Comparison of ENCODE assay signal across 17 cellular contexts in the genomic region with DNA sequence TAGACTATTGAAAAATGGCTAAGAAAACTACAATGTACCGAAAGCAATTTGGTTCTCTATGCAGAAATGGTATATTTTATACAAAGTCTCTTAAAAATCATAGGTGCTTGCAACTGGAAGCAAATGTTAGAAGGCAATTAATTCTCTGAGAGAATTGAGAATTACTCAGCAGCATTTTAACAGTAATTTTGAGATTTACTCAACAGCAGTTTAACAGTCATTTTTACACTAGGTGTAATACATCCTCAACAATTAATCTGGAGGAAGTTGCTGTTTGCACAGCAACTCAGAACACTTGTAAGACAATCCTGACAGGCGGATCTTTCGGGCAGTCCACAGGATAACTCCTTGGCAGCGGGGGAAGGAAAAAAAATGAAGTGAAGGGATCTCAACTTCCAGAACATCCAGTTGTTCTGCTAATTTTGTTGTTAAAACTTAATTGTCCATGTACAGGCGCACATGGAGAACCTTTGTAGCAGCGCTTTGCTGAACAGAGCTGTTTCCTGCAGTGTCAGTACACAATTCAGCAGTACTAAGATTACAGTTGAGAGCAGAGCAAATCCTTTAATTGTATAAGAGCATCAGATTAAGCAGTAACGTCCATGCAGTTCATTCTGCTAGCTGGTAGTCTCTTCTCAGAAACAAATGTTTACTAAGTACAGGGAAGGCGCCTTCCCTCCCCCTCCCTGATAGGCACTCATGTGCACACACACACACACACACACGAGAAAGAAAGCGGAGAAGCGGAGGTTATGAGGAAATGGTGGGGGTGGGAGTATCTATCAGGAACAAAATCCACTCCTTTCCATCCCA. TPM values are rescaled to one million over a fixed set of nuclear protein-coding genes. Genes with fewer than 3 reads are reported as not detected.
DNase-seq lines count a peak whose midpoint lies in the region; TF ChIP-seq lines count a peak whose summit lies in the region.
"Had no signal": no experiment of that assay in that cellular context is flagged by ENCODE, and none has a peak within 500 bp of the region (broad histone marks: within the 10 kb centered on the region; RNA-seq: fewer than 3 reads in every experiment).

No MANE protein-coding gene starts in this region.

- no peak overlapping the region for H3K18ac ChIP-seq in neuronal stem cell (ENCODE audit: low read length)

- H2BK5ac ChIP-seq in neuronal stem cell (ENCODE audit: low read length), result no peak overlapping the region

- no CpG with 5 or more reads among the region's 11 CpGs for WGBS in neuronal stem cell (ENCODE audit: extremely low coverage in 2 of 2, insufficient read length in 2 of 2, insufficient replicate concordance in 1 of 2), 2 donors

- H3K27ac Mint-ChIP-seq in dendritic cell treated with granulocyte-macrophage colony-stimulating factor and Interleukin-4, amounts not matched to agents 40 ng/mL and 50 ng/mL, for 4 days, result peak overlapping the region; percentile 39
- H3K27ac Mint-ChIP-seq: activated T-helper 17 cell treated with anti-CD3 and anti-CD28 coated beads, Interleukin-2, amount 50 U/mL, for 72 hours; CD4-positive, alpha-beta T cell; T-helper 1 cell treated with Interleukin-12 subunit alpha and Interleukin-12 subunit beta and Interleukin-4 antibody, amounts not matched to agents 30 μg/mL and 1 μg/mL, for 36 hours had no signal

- no peaks in the 10 kb centered on the region for H3K9me3 Mint-ChIP-seq in dendritic cell treated with granulocyte-macrophage colony-stimulating factor and Interleukin-4, amounts not matched to agents 40 ng/mL and 50 ng/mL, for 4 days
- H3K9me3 Mint-ChIP-seq: activated T-helper 17 cell treated with anti-CD3 and anti-CD28 coated beads, Interleukin-2, amount 50 U/mL, for 72 hours; CD4-positive, alpha-beta T cell; T-helper 1 cell treated with Interleukin-12 subunit alpha and Interleukin-12 subunit beta and Interleukin-4 antibody, amounts not matched to agents 30 μg/mL and 1 μg/mL, for 36 hours had no signal

- peaks cover 19% of the 10 kb centered on the region for H3K4me1 Mint-ChIP-seq in dendritic cell treated with granulocyte-macrophage colony-stimulating factor and Interleukin-4, amounts not matched to agents 40 ng/mL and 50 ng/mL, for 4 days (ENCODE audit: low read depth)
- H3K4me1 Mint-ChIP-seq: activated T-helper 17 cell treated with anti-CD3 and anti-CD28 coated beads, Interleukin-2, amount 50 U/mL, for 72 hours had no signal

- no peak overlapping the region for H2AK5ac ChIP-seq in neuronal stem cell (ENCODE audit: low read depth, low read length)

- no peak overlapping the region for H3K4ac ChIP-seq in neuronal stem cell (ENCODE audit: low read length)

- no peak overlapping the region for H4K91ac ChIP-seq in neuronal stem cell (ENCODE audit: low read depth, low read length, poor library complexity)

- H2BK15ac ChIP-seq in neuronal stem cell (ENCODE audit: low read length), result no peak overlapping the region

- intact Hi-C loops in dendritic cell treated with granulocyte-macrophage colony-stimulating factor and Interleukin-4, amounts not matched to agents 40 ng/mL and 50 ng/mL, for 4 days (cut with micrococcal nuclease), result loop anchor here (5.0 kb wide), 1 partner anchor 109 kb away; no protein-coding TSS in a partner anchor

- no peak for TF ChIP-seq CTCF in LNCaP clone FGC (IDR thresholded peaks at IDR 0.05; ENCODE audit: control insufficient read depth, extremely low read depth, insufficient read depth)

- H3K79me1 ChIP-seq in neuronal stem cell (ENCODE audit: low read depth, low read length), result no peaks in the 10 kb centered on the region

- H3K36me3 Mint-ChIP-seq in dendritic cell treated with granulocyte-macrophage colony-stimulating factor and Interleukin-4, amounts not matched to agents 40 ng/mL and 50 ng/mL, for 4 days (ENCODE audit: low read depth), result peaks cover 35% of the 10 kb centered on the region

- peak overlapping the region; percentile 42 for H3K27ac ChIP-seq in neuronal stem cell (replicated peaks; ENCODE audit: low read length)
- H3K27ac ChIP-seq: breast epithelium, parathyroid adenoma, thoracic aorta had no signal

- H3K4me1 ChIP-seq in neuronal stem cell (ENCODE audit: control insufficient read depth in 2 of 2, insufficient read depth in 1 of 2, low read depth in 1 of 2, low read length in 2 of 2), result peaks cover 9 to 10% of the 10 kb centered on the region in 2 donors
- H3K4me1 ChIP-seq: breast epithelium had no signal

- H3K4me3 ChIP-seq in LNCaP clone FGC (ENCODE audit: low read depth, low read length) (peak overlapping the region; percentile 17), neuronal stem cell (ENCODE audit: low read length in 2 of 2) (no peak overlapping the region), MG63 (no peak overlapping the region)
- H3K4me3 ChIP-seq: breast epithelium, lung, thoracic aorta had no signal

- no peaks in the 10 kb centered on the region for H3K27me3 Mint-ChIP-seq in dendritic cell treated with granulocyte-macrophage colony-stimulating factor and Interleukin-4, amounts not matched to agents 40 ng/mL and 50 ng/mL, for 4 days

- H2BK12ac ChIP-seq in neuronal stem cell (ENCODE audit: low read length), result no peak overlapping the region

- H3K4me3 Mint-ChIP-seq in dendritic cell treated with granulocyte-macrophage colony-stimulating factor and Interleukin-4, amounts not matched to agents 40 ng/mL and 50 ng/mL, for 4 days, result no peak overlapping the region
- H3K4me3 Mint-ChIP-seq: activated T-helper 17 cell treated with anti-CD3 and anti-CD28 coated beads, Interleukin-2, amount 50 U/mL, for 72 hours; CD4-positive, alpha-beta T cell; T-helper 1 cell treated with Interleukin-12 subunit alpha and Interleukin-12 subunit beta and Interleukin-4 antibody, amounts not matched to agents 30 μg/mL and 1 μg/mL, for 36 hours had no signal

- peak; percentile 19 for DNase-seq in LNCaP clone FGC (ENCODE audit: low read depth)
- DNase-seq in NCI-H524 treated with DMSO at 0.1 percent for 48 hours (lab: John Stamatoyannopoulos, UW), result peak; percentile 2
- DNase-seq in neuronal stem cell (ENCODE audit: low spot score), result no peak
- no peak for DNase-seq in ecto neural progenitor cell (ENCODE audit: low spot score)
- DNase-seq in activated CD4-positive, CD25-positive, alpha-beta regulatory T cell treated with anti-CD3 and anti-CD28 coated beads, Interleukin-2, amount 50 U/mL, for 72 hours, result no peak
- no peak for DNase-seq in MG63
- DNase-seq: CD4-positive, alpha-beta T cell; erythroblast; hypothalamus; NCI-H1694 treated with DMSO at 0.1 percent for 48 hours had no signal

- H3K9ac ChIP-seq in neuronal stem cell (ENCODE audit: low read depth, low read length, poor library complexity), result no peak overlapping the region
- H3K9ac ChIP-seq: parathyroid adenoma had no signal

- H3K4me2 ChIP-seq in neuronal stem cell (ENCODE audit: insufficient read depth, low read length, poor library complexity, severe bottlenecking), result peak overlapping the region; percentile 13

- no peak overlapping the region for H3K23ac ChIP-seq in neuronal stem cell (ENCODE audit: low read depth, low read length, poor library complexity)

- no peak overlapping the region for H2BK120ac ChIP-seq in neuronal stem cell (ENCODE audit: low read depth, low read length)

- H2AFZ ChIP-seq in neuronal stem cell (ENCODE audit: low read length), result peak overlapping the region; percentile 63
- H2AFZ ChIP-seq: parathyroid adenoma had no signal

- H3K36me3 ChIP-seq in neuronal stem cell (replicated peaks in 1 of 2; ENCODE audit: control insufficient read depth in 2 of 2, insufficient read depth in 2 of 2, low read length in 2 of 2) (no peaks in the 10 kb centered on the region), MG63 (no peaks in the 10 kb centered on the region)
- H3K36me3 ChIP-seq: breast epithelium, thoracic aorta had no signal

- H4K8ac ChIP-seq in neuronal stem cell (ENCODE audit: low read depth, low read length), result no peak overlapping the region

- H3K27me3 ChIP-seq in neuronal stem cell (ENCODE audit: control insufficient read depth in 3 of 3, insufficient read depth in 3 of 3, low read depth in 1 of 3, low read length in 3 of 3), result peaks cover 0 to 6% (median 0%) of the 10 kb centered on the region in 3 experiments
- no peaks in the 10 kb centered on the region for H3K27me3 ChIP-seq in MG63
- H3K27me3 ChIP-seq: breast epithelium had no signal

- H3K9me3 ChIP-seq in neuronal stem cell (replicated peaks in 1 of 2; ENCODE audit: control insufficient read depth in 2 of 2, insufficient read depth in 1 of 2, low read depth in 1 of 2, low read length in 2 of 2) (no peaks in the 10 kb centered on the region), MG63 (no peaks in the 10 kb centered on the region)
- H3K9me3 ChIP-seq: breast epithelium, thoracic aorta had no signal

- H3K14ac ChIP-seq in neuronal stem cell (ENCODE audit: low read length), result no peak overlapping the region

RNA-seq across cellular contexts. Expression of a gene that starts 43.8 kb away (rescaled TPM):
- polyA plus RNA-seq in neuronal stem cell (2013, experiment 1 of 2), result 1.9 TPM
- polyA plus RNA-seq in neuronal stem cell (2013, experiment 2 of 2), result 1.3 TPM
- 0.69 and 2.5 TPM in 2 replicates for total RNA-seq in MG63 (2014; rRNA removed; shearing (Covaris generic); ENCODE audit: low replicate concordance)
- total RNA-seq: activated T-helper 17 cell treated with anti-CD3 and anti-CD28 coated beads, Interleukin-2, amount 50 U/mL, for 72 hours; CD4-positive, alpha-beta T cell had no signal

Comparison
In these comparisons a context has a peak if more than half of its experiments do, and no peak if none do; other contexts are left out.
1. DNase-seq: peak in LNCaP clone FGC (single experiment) and NCI-H524 treated with DMSO at 0.1 percent for 48 hours (single experiment); none in neuronal stem cell (single experiment), ecto neural progenitor cell (single experiment), activated CD4-positive, CD25-positive, alpha-beta regulatory T cell treated with anti-CD3 and anti-CD28 coated beads, Interleukin-2, amount 50 U/mL, for 72 hours (single experiment) and MG63 (single experiment).